15 cellular contexts compared by ENCODE assay signal in genomic region chr10:86046845-86047460, GRCh38.
A peak's percentile ranks its signal among the peaks of the same experiment; 100 is the strongest.
DNase-seq lines count a peak whose midpoint lies in the region; ATAC-seq and TF ChIP-seq lines count a peak whose summit lies in the region.
"Had no signal": no experiment of that assay in that cellular context is flagged by ENCODE, and none has a peak within 500 bp of the region (broad histone marks: within the 10 kb centered on the region; RNA-seq: fewer than 3 reads in every experiment).

No MANE protein-coding gene starts in this region.

- no peak for DNase-seq in activated T-cell treated with anti-CD3 and anti-CD28 coated beads, Interleukin-2, amount 50 U/mL, for 24 hours
- no peak for DNase-seq in activated T-cell treated with anti-CD3 and anti-CD28 coated beads for 4 hours
- no peak for DNase-seq in RWPE2 (ENCODE audit: low spot score)
- DNase-seq in effector memory CD8-positive, alpha-beta T cell: no peak
- DNase-seq in stimulated activated effector memory CD8-positive, alpha-beta T cell treated with anti-CD3 and anti-CD28 coated beads, Interleukin-12 subunit alpha, Interleukin-12 subunit beta, amount 100 ng/mL, for 72 hours (ENCODE audit: low spot score in 2 of 2): no peak
- DNase-seq in H7: no peak
- no peak for DNase-seq in GF-D8 (lab: John Stamatoyannopoulos, UW)
- no peak for DNase-seq in NCI-H2227 (lab: John Stamatoyannopoulos, UW; ENCODE audit: unreplicated experiment)
- DNase-seq: DMS 273 treated with DMSO at 0.1 percent for 48 hours, KBM-7, NCI-H1092 treated with DMSO at 0.1 percent for 48 hours, NCI-H226, psoas muscle had no signal

- peak overlapping the region; percentile 71 for H3K27ac Mint-ChIP-seq in activated T-cell treated with anti-CD3 and anti-CD28 coated beads, Interleukin-2, amount 50 U/mL, for 24 hours
- no peak overlapping the region for H3K27ac Mint-ChIP-seq in effector memory CD8-positive, alpha-beta T cell
- no peak overlapping the region for H3K27ac Mint-ChIP-seq in stimulated activated effector memory CD8-positive, alpha-beta T cell treated with anti-CD3 and anti-CD28 coated beads, Interleukin-12 subunit alpha, Interleukin-12 subunit beta, amount 100 ng/mL, for 72 hours

- no peaks in the 10 kb centered on the region for H3K4me1 ChIP-seq in RWPE2 (ENCODE audit: insufficient read depth, poor library complexity, severe bottlenecking)
- H3K4me1 ChIP-seq: psoas muscle, SJSA1, suprapubic skin had no signal

- H3K36me3 ChIP-seq in RWPE2 (ENCODE audit: low read depth) (no peaks in the 10 kb centered on the region), H7 (replicated peaks; ENCODE audit: control insufficient read depth, insufficient read depth, low read length) (no peaks in the 10 kb centered on the region)
- H3K36me3 ChIP-seq: SJSA1, suprapubic skin had no signal

- H3K4me3 Mint-ChIP-seq in activated T-cell treated with anti-CD3 and anti-CD28 coated beads, Interleukin-2, amount 50 U/mL, for 24 hours: peak overlapping the region; percentile 21
- H3K4me3 Mint-ChIP-seq in effector memory CD8-positive, alpha-beta T cell: peak overlapping the region; percentile 23 to 31
- H3K4me3 Mint-ChIP-seq in stimulated activated effector memory CD8-positive, alpha-beta T cell treated with anti-CD3 and anti-CD28 coated beads, Interleukin-12 subunit alpha, Interleukin-12 subunit beta, amount 100 ng/mL, for 72 hours: no peak overlapping the region

- H3K9me3 Mint-ChIP-seq in activated T-cell treated with anti-CD3 and anti-CD28 coated beads, Interleukin-2, amount 50 U/mL, for 24 hours: no peaks in the 10 kb centered on the region
- H3K9me3 Mint-ChIP-seq in effector memory CD8-positive, alpha-beta T cell: no peaks in the 10 kb centered on the region
- H3K9me3 Mint-ChIP-seq in stimulated activated effector memory CD8-positive, alpha-beta T cell treated with anti-CD3 and anti-CD28 coated beads, Interleukin-12 subunit alpha, Interleukin-12 subunit beta, amount 100 ng/mL, for 72 hours: peaks cover 3% of the 10 kb centered on the region

- H3K4me1 Mint-ChIP-seq in activated T-cell treated with anti-CD3 and anti-CD28 coated beads, Interleukin-2, amount 50 U/mL, for 24 hours (ENCODE audit: low read depth): peaks cover 29% of the 10 kb centered on the region
- H3K4me1 Mint-ChIP-seq in effector memory CD8-positive, alpha-beta T cell (ENCODE audit: low read depth in 2 of 2): peaks cover 2 to 20% of the 10 kb centered on the region in 2 donors
- H3K4me1 Mint-ChIP-seq in stimulated activated effector memory CD8-positive, alpha-beta T cell treated with anti-CD3 and anti-CD28 coated beads, Interleukin-12 subunit alpha, Interleukin-12 subunit beta, amount 100 ng/mL, for 72 hours: peaks cover 21% of the 10 kb centered on the region

- peaks cover 41% of the 10 kb centered on the region for H3K27me3 Mint-ChIP-seq in activated T-cell treated with anti-CD3 and anti-CD28 coated beads, Interleukin-2, amount 50 U/mL, for 24 hours
- H3K27me3 Mint-ChIP-seq in effector memory CD8-positive, alpha-beta T cell: peaks cover 9 to 10% of the 10 kb centered on the region in 2 donors

- H3K36me3 Mint-ChIP-seq in activated T-cell treated with anti-CD3 and anti-CD28 coated beads, Interleukin-2, amount 50 U/mL, for 24 hours (ENCODE audit: low read depth): no peaks in the 10 kb centered on the region
- H3K36me3 Mint-ChIP-seq in effector memory CD8-positive, alpha-beta T cell (ENCODE audit: insufficient read depth): no peaks in the 10 kb centered on the region
- no peaks in the 10 kb centered on the region for H3K36me3 Mint-ChIP-seq in stimulated activated effector memory CD8-positive, alpha-beta T cell treated with anti-CD3 and anti-CD28 coated beads, Interleukin-12 subunit alpha, Interleukin-12 subunit beta, amount 100 ng/mL, for 72 hours

- no peaks in the 10 kb centered on the region for H3K9me3 ChIP-seq in RWPE2 (ENCODE audit: severe bottlenecking)
- H3K9me3 ChIP-seq: SJSA1, suprapubic skin had no signal

- no peaks in the 10 kb centered on the region for H3K27me3 ChIP-seq in RWPE2 (ENCODE audit: insufficient read depth, poor library complexity, severe bottlenecking)
- H3K27me3 ChIP-seq in H7 (ENCODE audit: control insufficient read depth, insufficient read depth, low read length): no peaks in the 10 kb centered on the region
- H3K27me3 ChIP-seq: SJSA1, suprapubic skin had no signal

- no peak overlapping the region for H3K27ac ChIP-seq in RWPE2 (ENCODE audit: poor library complexity, severe bottlenecking)
- H3K27ac ChIP-seq: psoas muscle, SJSA1, suprapubic skin had no signal

- H3K4me3 ChIP-seq in RWPE2 (ENCODE audit: severe bottlenecking) (no peak overlapping the region), H7 (ENCODE audit: insufficient read depth, low read depth, low read length) (no peak overlapping the region)
- H3K4me3 ChIP-seq: psoas muscle, SJSA1, suprapubic skin had no signal

- TF ChIP-seq CTCF in RWPE2 (IDR thresholded peaks at IDR 0.05; ENCODE audit: poor library complexity, severe bottlenecking): no peak

- ATAC-seq in RWPE2 (ENCODE audit: low read depth): peak; percentile 89
- ATAC-seq in effector memory CD8-positive, alpha-beta T cell (replicated peaks): peak; percentile 27
- peak; percentile 63 for ATAC-seq in stimulated activated effector memory CD8-positive, alpha-beta T cell treated with anti-CD3 and anti-CD28 coated beads, Interleukin-12 subunit alpha, Interleukin-12 subunit beta, amount 100 ng/mL, for 72 hours
- ATAC-seq: psoas muscle had no signal

Comparison
In these comparisons a context has a peak if more than half of its experiments do, and no peak if none do; other contexts are left out.
1. ATAC-seq: peak in every context shown above with its lines; median percentile 89 in RWPE2; 63 in stimulated activated effector memory CD8-positive, alpha-beta T cell treated with anti-CD3 and anti-CD28 coated beads, Interleukin-12 subunit alpha, Interleukin-12 subunit beta, amount 100 ng/mL, for 72 hours; 27 in effector memory CD8-positive, alpha-beta T cell.